Comparison of ENCODE assay signal across 8 cellular contexts in the genomic region with DNA sequence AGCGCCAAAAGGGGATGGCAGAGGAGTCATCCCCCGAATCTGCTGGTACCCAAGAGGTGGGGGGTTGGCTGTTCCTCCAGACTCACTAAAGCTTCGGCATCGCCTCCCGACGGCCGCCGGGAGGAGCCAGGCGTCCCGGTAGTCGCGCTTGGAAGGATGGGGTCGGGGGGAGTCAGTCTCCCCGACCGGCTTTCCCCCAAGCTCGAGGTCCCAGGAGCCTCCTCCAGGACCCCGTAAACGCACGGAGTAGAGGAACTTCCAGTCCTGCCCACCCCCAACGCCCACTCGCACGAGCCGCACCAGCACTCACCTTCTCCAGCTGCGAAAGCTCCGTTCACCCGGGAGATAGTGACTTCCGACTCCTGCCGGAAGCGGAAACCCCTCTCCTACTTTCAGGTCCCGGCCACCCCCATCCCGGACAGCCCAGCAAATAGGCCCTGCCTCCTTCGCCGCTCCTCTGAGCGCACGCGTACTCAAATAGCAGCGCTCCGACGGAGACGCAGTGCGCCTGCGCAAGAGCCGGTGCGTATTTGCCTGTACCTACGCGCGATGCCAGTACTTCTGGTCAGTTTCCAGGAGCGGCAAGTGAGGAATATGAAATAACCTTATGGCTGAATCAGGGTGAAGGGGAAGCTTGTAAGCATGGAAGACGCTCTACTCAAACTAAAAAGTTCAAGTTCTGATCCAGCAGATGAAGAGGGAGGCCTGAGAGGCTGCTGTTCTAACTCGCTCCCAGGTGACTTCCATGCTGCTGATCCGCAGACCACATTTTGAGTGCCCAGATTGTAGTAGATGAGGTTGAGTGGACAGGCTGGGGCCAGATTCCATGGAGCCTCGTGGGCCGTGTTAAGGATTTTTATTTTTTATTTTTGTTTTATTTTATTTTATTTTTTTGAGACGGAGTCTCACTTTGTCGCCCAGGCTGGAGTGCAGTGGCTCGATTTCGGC. TPM values are rescaled to one million over a fixed set of nuclear protein-coding genes. Genes with fewer than 3 reads are reported as not detected.
A peak's percentile ranks its signal among the peaks of the same experiment; 100 is the strongest.
DNase-seq lines count a peak whose midpoint lies in the region; ATAC-seq and FAIRE-seq lines count a peak whose summit lies in the region.

ELOF1 (minus strand) TSS at position 350 of the 948 bp plus-strand sequence. CDS start 4,883 bp downstream, outside the sequence.

- CTCF ChIA-PET in CD8-positive, alpha-beta memory T cell (lab: Charles Lee) = interaction anchor here (0.8 to 3.4 kb wide), 9 partner anchors 10 to 178 kb away, joined by 3 to 14 read pairs (median 3); partner anchors contain the start of gene ACP5

- peaks cover 0 to 3% of the 10 kb centered on the region in 2 donors for H3K27me3 Mint-ChIP-seq in CD8-positive, alpha-beta memory T cell
- H3K27me3 Mint-ChIP-seq in effector memory CD8-positive, alpha-beta T cell = no peaks in the 10 kb centered on the region

- peak within 1 kb of the TSS; percentile 92 to 99 (median 97) for H3K4me3 Mint-ChIP-seq in CD8-positive, alpha-beta memory T cell
- H3K4me3 Mint-ChIP-seq in effector memory CD8-positive, alpha-beta T cell = peak within 1 kb of the TSS; percentile 91 to 97

- no peaks in the 10 kb centered on the region for H3K27me3 ChIP-seq in CD8-positive, alpha-beta memory T cell (ENCODE audit: insufficient read depth, low read length, poor library complexity, severe bottlenecking)

- peak within 1 kb of the TSS; percentile 84 to 99 (median 95) for H3K27ac Mint-ChIP-seq in CD8-positive, alpha-beta memory T cell
- peak within 1 kb of the TSS; percentile 78 to 97 for H3K27ac Mint-ChIP-seq in effector memory CD8-positive, alpha-beta T cell

- DNase-seq in CD8-positive, alpha-beta memory T cell = peak; percentile 94 to 97 (median 96)
- DNase-seq in HTR-8/SVneo (ENCODE audit: insufficient read length, low spot score) (peak; percentile 99), NOMO-1 treated with DMSO at 0.1 percent for 48 hours (lab: John Stamatoyannopoulos, UW; ENCODE audit: unreplicated experiment) (peak; percentile 97), medulla oblongata (ENCODE audit: extremely low spot score) (peak; percentile 99)
- peak; percentile 93 to 95 for DNase-seq in activated CD8-positive, alpha-beta memory T cell treated with anti-CD3 and anti-CD28 coated beads for 4 hours (ENCODE audit: low read depth in 2 of 2)
- peak; percentile 91 to 94 (median 93) for DNase-seq in effector memory CD8-positive, alpha-beta T cell
- peak; percentile 96 for DNase-seq in stimulated activated CD8-positive, alpha-beta memory T cell treated with anti-CD3 and anti-CD28 coated beads, Interleukin-12 subunit alpha, Interleukin-12 subunit beta, amount 100 ng/mL, for 1 hour (ENCODE audit: low read depth)

- no peaks in the 10 kb centered on the region for H3K9me3 Mint-ChIP-seq in CD8-positive, alpha-beta memory T cell
- no peaks in the 10 kb centered on the region for H3K9me3 Mint-ChIP-seq in effector memory CD8-positive, alpha-beta T cell

- peak; percentile 72 for ATAC-seq in GM19467 (IDR thresholded peaks at IDR 0.05; ENCODE audit: unreplicated experiment)
- ATAC-seq in effector memory CD8-positive, alpha-beta T cell (replicated peaks) = peak; percentile 95

- peaks cover 9% of the 10 kb centered on the region for H3K36me3 ChIP-seq in CD8-positive, alpha-beta memory T cell (ENCODE audit: insufficient read depth, low read length)

- peak within 1 kb of the TSS; percentile 85 for H3K4me3 ChIP-seq in CD8-positive, alpha-beta memory T cell (ENCODE audit: low read length)

- POLR2A ChIA-PET in CD8-positive, alpha-beta memory T cell (lab: Charles Lee) = interaction anchor here (0.5 to 1.4 kb wide), 11 partner anchors 21 to 1727 kb away, joined by 3 to 10 read pairs (median 5); partner anchors contain the start of genes CNN1, ECSIT and SWSAP1

- peaks cover 35 to 50% (median 36%) of the 10 kb centered on the region in 3 donors for H3K4me1 Mint-ChIP-seq in CD8-positive, alpha-beta memory T cell
- peaks cover 35 to 42% of the 10 kb centered on the region in 2 donors for H3K4me1 Mint-ChIP-seq in effector memory CD8-positive, alpha-beta T cell (ENCODE audit: low read depth in 2 of 2)

- H3K27ac ChIP-seq in CD8-positive, alpha-beta memory T cell (ENCODE audit: low read depth, low read length) = peak within 1 kb of the TSS; percentile 75

- peak; percentile 73 for FAIRE-seq in HTR-8/SVneo (lab: Jason Lieb, UNC)

- no peaks in the 10 kb centered on the region for H3K9me3 ChIP-seq in CD8-positive, alpha-beta memory T cell (ENCODE audit: low read length)

- H3K36me3 Mint-ChIP-seq in CD8-positive, alpha-beta memory T cell = peaks cover 0 to 31% (median 2%) of the 10 kb centered on the region in 3 donors
- peaks cover 18% of the 10 kb centered on the region for H3K36me3 Mint-ChIP-seq in effector memory CD8-positive, alpha-beta T cell (ENCODE audit: insufficient read depth)

- H3K4me1 ChIP-seq in CD8-positive, alpha-beta memory T cell (ENCODE audit: insufficient read depth, low read length) = peaks cover 30% of the 10 kb centered on the region

RNA-seq across cellular contexts. Expression of gene ELOF1, which starts in this region (rescaled TPM):
- 10 to 100 TPM; 61.7 to 62.7 TPM for total RNA-seq in CD8-positive, alpha-beta memory T cell
- polyA plus RNA-seq in CD8-positive, alpha-beta memory T cell = 91.7 TPM

Comparison
In these comparisons a context has a peak if more than half of its experiments do, and no peak if none do; other contexts are left out.
1. Peak in every context shown above with its lines: DNase-seq, ATAC-seq, H3K4me3 ChIP-seq and H3K27ac ChIP-seq.